Comparison of ENCODE assay signal across 2 cellular contexts in the genomic region with DNA sequence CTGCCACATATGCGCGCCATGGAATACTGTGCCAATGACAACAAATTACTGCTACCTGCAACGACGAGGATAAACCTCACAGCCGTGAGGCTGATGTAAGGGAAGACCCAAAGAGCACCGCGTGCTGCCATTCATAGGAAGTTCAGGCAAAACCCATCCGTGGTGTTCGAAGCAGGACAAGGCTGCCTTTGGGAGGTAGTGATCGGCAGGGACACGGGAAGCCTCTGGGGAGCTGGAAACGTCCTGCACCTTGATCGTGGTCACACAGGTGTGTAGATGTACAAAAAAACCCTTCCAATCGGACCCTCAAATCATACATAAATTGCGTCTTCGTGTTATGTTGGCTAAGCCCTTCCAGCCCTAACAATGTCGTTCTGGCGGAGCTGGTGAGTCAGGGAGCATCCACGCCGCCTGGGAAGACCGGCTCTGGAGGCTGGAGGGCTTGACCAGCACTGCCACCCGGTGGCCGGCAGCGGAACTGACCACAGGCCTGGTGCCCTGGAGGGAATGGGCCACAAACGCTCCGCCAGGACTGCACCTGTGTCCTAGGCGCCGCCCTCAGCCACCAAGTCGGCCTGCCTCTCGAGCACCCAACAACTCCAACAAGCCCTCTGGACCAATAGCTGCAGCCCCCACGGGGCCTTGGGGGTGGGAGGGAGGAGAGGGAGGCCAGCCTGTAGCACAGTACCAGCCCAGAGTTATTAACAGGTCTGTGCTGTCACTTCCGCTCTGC.
TF ChIP-seq lines count a peak whose summit lies in the region.

No MANE protein-coding gene starts in this region.

TF ChIP-seq in HEK293, 187 proteins besides CTCF, POLR2A, EP300 and RAD21 (continued from another document):
- TF ChIP-seq ZBTB17 (tag by site-specific recombination; IDR thresholded peaks at IDR 0.05) (peak; percentile 43), ZBTB26 (tag by site-specific recombination; optimal IDR thresholded peaks at IDR 0.05) (no peak), SP2 (tag by site-specific recombination; IDR thresholded peaks at IDR 0.05) (no peak), IKZF3 (tag by site-specific recombination; IDR thresholded peaks at IDR 0.05) (peak; percentile 79), ZNF202 (tag by site-specific recombination; IDR thresholded peaks at IDR 0.05; ENCODE audit: borderline replicate concordance) (no peak), ZBTB8A (tag by site-specific recombination; IDR thresholded peaks at IDR 0.05) (peak; percentile 58; the same call in 1 of the 2 replicates), ZNF510 (tag by site-specific recombination; IDR thresholded peaks at IDR 0.05; ENCODE audit: insufficient replicate concordance) (no peak), ZBTB48 (tag by site-specific recombination; IDR thresholded peaks at IDR 0.05) (peak; percentile 87)
- TF ChIP-seq, protein P1, sequence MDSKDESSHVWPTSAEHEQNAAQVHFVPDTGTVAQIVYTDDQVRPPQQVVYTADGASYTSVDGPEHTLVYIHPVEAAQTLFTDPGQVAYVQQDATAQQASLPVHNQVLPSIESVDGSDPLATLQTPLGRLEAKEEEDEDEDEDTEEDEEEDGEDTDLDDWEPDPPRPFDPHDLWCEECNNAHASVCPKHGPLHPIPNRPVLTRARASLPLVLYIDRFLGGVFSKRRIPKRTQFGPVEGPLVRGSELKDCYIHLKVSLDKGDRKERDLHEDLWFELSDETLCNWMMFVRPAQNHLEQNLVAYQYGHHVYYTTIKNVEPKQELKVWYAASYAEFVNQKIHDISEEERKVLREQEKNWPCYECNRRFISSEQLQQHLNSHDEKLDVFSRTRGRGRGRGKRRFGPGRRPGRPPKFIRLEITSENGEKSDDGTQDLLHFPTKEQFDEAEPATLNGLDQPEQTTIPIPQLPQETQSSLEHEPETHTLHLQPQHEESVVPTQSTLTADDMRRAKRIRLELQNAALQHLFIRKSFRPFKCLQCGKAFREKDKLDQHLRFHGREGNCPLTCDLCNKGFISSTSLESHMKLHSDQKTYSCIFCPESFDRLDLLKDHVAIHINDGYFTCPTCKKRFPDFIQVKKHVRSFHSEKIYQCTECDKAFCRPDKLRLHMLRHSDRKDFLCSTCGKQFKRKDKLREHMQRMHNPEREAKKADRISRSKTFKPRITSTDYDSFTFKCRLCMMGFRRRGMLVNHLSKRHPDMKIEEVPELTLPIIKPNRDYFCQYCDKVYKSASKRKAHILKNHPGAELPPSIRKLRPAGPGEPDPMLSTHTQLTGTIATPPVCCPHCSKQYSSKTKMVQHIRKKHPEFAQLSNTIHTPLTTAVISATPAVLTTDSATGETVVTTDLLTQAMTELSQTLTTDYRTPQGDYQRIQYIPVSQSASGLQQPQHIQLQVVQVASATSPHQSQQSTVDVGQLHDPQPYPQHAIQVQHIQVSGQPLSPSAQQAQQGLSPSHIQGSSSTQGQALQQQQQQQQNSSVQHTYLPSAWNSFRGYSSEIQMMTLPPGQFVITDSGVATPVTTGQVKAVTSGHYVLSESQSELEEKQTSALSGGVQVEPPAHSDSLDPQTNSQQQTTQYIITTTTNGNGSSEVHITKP (tag by site-specific recombination; IDR thresholded peaks at IDR 0.05) = 0 out of 2 replicates have a peak, but pooled peaks have one; percentile 20
TF ChIP-seq in HEK293: peak in this region for 16.

TF ChIP-seq in GM12878, 131 proteins besides CTCF, POLR2A, EP300 and RAD21 (continued from another document):
- TF ChIP-seq E2F8 (IDR thresholded peaks at IDR 0.05; ENCODE audit: low read depth, partially characterized antibody) (no peak), ZNF384 (IDR thresholded peaks at IDR 0.05; ENCODE audit: borderline replicate concordance, low read depth, low read length) (no peak), SMARCA5 (IDR thresholded peaks at IDR 0.05) (peak; percentile 81; the same call in 1 of the 2 replicates), NFIC (IDR thresholded peaks at IDR 0.05; ENCODE audit: low read depth, low read length) (no peak), TCF12 (IDR thresholded peaks at IDR 0.05; ENCODE audit: low read depth, low read length) (no peak; the same call in 1 of the 2 replicates), NFYA (IDR thresholded peaks at IDR 0.05; ENCODE audit: borderline replicate concordance, low read depth, low read length) (no peak), MYB (IDR thresholded peaks at IDR 0.05; ENCODE audit: borderline replicate concordance, low read depth, low read length) (no peak), SMAD5 (IDR thresholded peaks at IDR 0.05; ENCODE audit: low read depth) (no peak), MLLT1 (IDR thresholded peaks at IDR 0.05) (peak; percentile 71; the same call in 1 of the 2 replicates), POU2F2 (IDR thresholded peaks at IDR 0.05; ENCODE audit: borderline replicate concordance, low read depth, low read length) (peak; percentile 53; the same call in 1 of the 3 replicates), CHD2 (IDR thresholded peaks at IDR 0.05; ENCODE audit: borderline replicate concordance, low read depth, low read length) (0 out of 2 replicates have a peak, but pooled peaks have one; percentile 19), SREBF1 (IDR thresholded peaks at IDR 0.05; ENCODE audit: low read length) (no peak), IKZF2 (IDR thresholded peaks at IDR 0.05) (peak; percentile 48 to 62), MXI1 (IDR thresholded peaks at IDR 0.05; ENCODE audit: low read depth, low read length) (0 out of 2 replicates have a peak, but pooled peaks have one; percentile 20), CBFB (IDR thresholded peaks at IDR 0.05; ENCODE audit: low read depth) (peak; percentile 93), TAF1 (IDR thresholded peaks at IDR 0.05; ENCODE audit: borderline replicate concordance, low read depth, low read length) (no peak), RELA (IDR thresholded peaks at IDR 0.05; ENCODE audit: borderline replicate concordance, partially characterized antibody) (peak; percentile 17), FOXM1 (IDR thresholded peaks at IDR 0.05; ENCODE audit: low read depth, low read length) (no peak), GATAD2B (conservative IDR thresholded peaks at IDR 0.05; ENCODE audit: low read depth) (0 out of 2 replicates have a peak, but pooled peaks have one; percentile 28), TCF3 (IDR thresholded peaks at IDR 0.05; ENCODE audit: borderline replicate concordance, insufficient read depth, low read depth, low read length) (peak; percentile 65; the same call in 1 of the 2 replicates), BHLHE40 (IDR thresholded peaks at IDR 0.05; ENCODE audit: borderline replicate concordance in 1 of 2, low read depth in 2 of 2, low read length in 1 of 2) (peak; percentile 29 to 45; a peak in 1 of 4 replicates), TBL1XR1 (IDR thresholded peaks at IDR 0.05; ENCODE audit: low read depth, low read length) (no peak), HDGF (IDR thresholded peaks at IDR 0.05) (peak; percentile 74; the same call in 1 of the 2 replicates), HSF1 (IDR thresholded peaks at IDR 0.05; ENCODE audit: low read depth, low read length) (no peak), POLR2AphosphoS5 (IDR thresholded peaks at IDR 0.05; ENCODE audit: low read length) (no peak), BMI1 (IDR thresholded peaks at IDR 0.05; ENCODE audit: borderline replicate concordance) (no peak), RUNX3 (IDR thresholded peaks at IDR 0.05; ENCODE audit: low read length) (peak; percentile 95), LARP7 (IDR thresholded peaks at IDR 0.05) (peak; percentile 45; the same call in 1 of the 2 replicates), ZNF217 (IDR thresholded peaks at IDR 0.05) (no peak), ZNF24 (IDR thresholded peaks at IDR 0.05) (0 out of 2 replicates have a peak, but pooled peaks have one; percentile 10), EGR1 (IDR thresholded peaks at IDR 0.05; ENCODE audit: borderline replicate concordance in 1 of 2, low read depth in 2 of 2, low read length in 2 of 2) (no peak), KDM1A (IDR thresholded peaks at IDR 0.05; ENCODE audit: borderline replicate concordance) (no peak), TCF7 (IDR thresholded peaks at IDR 0.05; ENCODE audit: borderline replicate concordance) (no peak)
- TF ChIP-seq, protein P2, sequence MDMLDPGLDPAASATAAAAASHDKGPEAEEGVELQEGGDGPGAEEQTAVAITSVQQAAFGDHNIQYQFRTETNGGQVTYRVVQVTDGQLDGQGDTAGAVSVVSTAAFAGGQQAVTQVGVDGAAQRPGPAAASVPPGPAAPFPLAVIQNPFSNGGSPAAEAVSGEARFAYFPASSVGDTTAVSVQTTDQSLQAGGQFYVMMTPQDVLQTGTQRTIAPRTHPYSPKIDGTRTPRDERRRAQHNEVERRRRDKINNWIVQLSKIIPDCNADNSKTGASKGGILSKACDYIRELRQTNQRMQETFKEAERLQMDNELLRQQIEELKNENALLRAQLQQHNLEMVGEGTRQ (IDR thresholded peaks at IDR 0.05; ENCODE audit: borderline replicate concordance, low read depth, low read length) = no peak
